8 cellular contexts compared by ENCODE assay signal in genomic region chr11:119533931-119534694, GRCh38.
DNase-seq lines count a peak whose midpoint lies in the region; ATAC-seq and TF ChIP-seq lines count a peak whose summit lies in the region.

No MANE protein-coding gene starts in this region.

- H3K4me2 ChIP-seq in PC-9: no peak overlapping the region

- no peaks in the 10 kb centered on the region for H3K9me2 ChIP-seq in PC-9 (ENCODE audit: insufficient read depth)

- no peaks in the 10 kb centered on the region for H3K4me1 ChIP-seq in PC-9 (replicated peaks; ENCODE audit: insufficient read depth)
- H3K4me1 ChIP-seq in transverse colon: peaks cover 0 to 6% (median 0%) of the 10 kb centered on the region in 4 donors

- no peak for TF ChIP-seq EP300 in transverse colon (IDR thresholded peaks at IDR 0.05; ENCODE audit: low read depth)

- H3K36me3 ChIP-seq in PC-9 (ENCODE audit: low read depth): no peaks in the 10 kb centered on the region
- H3K36me3 ChIP-seq in transverse colon: no peaks in the 10 kb centered on the region

- no peak for TF ChIP-seq POLR2A in transverse colon (IDR thresholded peaks at IDR 0.05)

- peak; percentile 16 for DNase-seq in Jurkat, Clone E6-1 (ENCODE audit: low read depth, low spot score)
- DNase-seq in PC-9: peak; percentile 49 to 74
- peak; percentile 19 for DNase-seq in activated T-helper 1 cell treated with anti-CD3 and anti-CD28 coated beads, Interleukin-12 subunit alpha, Interleukin-12 subunit beta, Interleukin-2, Interleukin-4 antibody, amounts not matched to agents 30 ng/mL and 10 ng/mL and 1 ng/mL, durations not matched to agents 14 hours and 24 hours and 36 hours (ENCODE audit: low spot score)
- peak; percentile 42 to 86 for DNase-seq in foreskin fibroblast
- DNase-seq in neural crest cell (ENCODE audit: low read depth, low spot score): peak; percentile 81
- peak; percentile 74 for DNase-seq in transverse colon

- no peak overlapping the region for H2AFZ ChIP-seq in PC-9

- CTCF ChIA-PET in PC-9 (lab: Charles Lee): interaction anchor here (0.5 to 0.7 kb wide), 3 partner anchors 47 to 129 kb away, joined by 3 to 5 read pairs (median 3); no protein-coding TSS in a partner anchor

- no peaks in the 10 kb centered on the region for H4K20me1 ChIP-seq in PC-9 (ENCODE audit: insufficient read depth)

- H3K36me3 Mint-ChIP-seq in activated T-helper 1 cell treated with anti-CD3 and anti-CD28 coated beads, Interleukin-12 subunit alpha, Interleukin-12 subunit beta, Interleukin-2, Interleukin-4 antibody, amounts not matched to agents 30 ng/mL and 10 ng/mL and 1 ng/mL, durations not matched to agents 14 hours and 24 hours and 36 hours (ENCODE audit: low read depth): no peaks in the 10 kb centered on the region
- no peaks in the 10 kb centered on the region for H3K36me3 Mint-ChIP-seq in neural crest cell (ENCODE audit: low read depth)

- H3K9me3 ChIP-seq in PC-9 (ENCODE audit: insufficient read depth, low read depth) (no peaks in the 10 kb centered on the region), transverse colon (no peaks in the 10 kb centered on the region)

- in situ Hi-C loops in transverse colon (cut with MboI; ENCODE audit: low pct_ligation_motif_present in 1 of 4, low pct_unique_long_range_greater_than_20kb in 1 of 4, low sequenced_read_pairs in 3 of 4): no loop called here

- peaks cover 9% of the 10 kb centered on the region for H3K27me3 Mint-ChIP-seq in activated T-helper 1 cell treated with anti-CD3 and anti-CD28 coated beads, Interleukin-12 subunit alpha, Interleukin-12 subunit beta, Interleukin-2, Interleukin-4 antibody, amounts not matched to agents 30 ng/mL and 10 ng/mL and 1 ng/mL, durations not matched to agents 14 hours and 24 hours and 36 hours (ENCODE audit: insufficient read depth)
- H3K27me3 Mint-ChIP-seq in neural crest cell (ENCODE audit: low read depth): no peaks in the 10 kb centered on the region

- H3K27ac Mint-ChIP-seq in activated T-helper 1 cell treated with anti-CD3 and anti-CD28 coated beads, Interleukin-12 subunit alpha, Interleukin-12 subunit beta, Interleukin-2, Interleukin-4 antibody, amounts not matched to agents 30 ng/mL and 10 ng/mL and 1 ng/mL, durations not matched to agents 14 hours and 24 hours and 36 hours: no peak overlapping the region
- H3K27ac Mint-ChIP-seq in neural crest cell (ENCODE audit: unreplicated experiment): no peak overlapping the region

- WGBS in transverse colon (ENCODE audit: low coverage in 1 of 2), 2 donors: 18 to 25% methylated on average over 2 to 12 of the region's 12 CpGs

- peak; percentile 92 for TF ChIP-seq CTCF in GM12873 (IDR thresholded peaks at IDR 0.05; ENCODE audit: insufficient read depth, low read depth, low read length, missing control alignments)
- peak; percentile 99 for TF ChIP-seq CTCF in PC-9 (conservative IDR thresholded peaks at IDR 0.05)
- peak; percentile 98 for TF ChIP-seq CTCF in foreskin fibroblast (IDR thresholded peaks at IDR 0.05; ENCODE audit: low read depth, low read length)
- peak; percentile 93 for TF ChIP-seq CTCF in neural crest cell (conservative IDR thresholded peaks at IDR 0.05)
- peak; percentile 68 to 89 (median 82) for TF ChIP-seq CTCF in transverse colon (IDR thresholded peaks at IDR 0.05)

- BruUV-seq in PC-9 (replicated peaks; lab: Mats Ljungman, UMichigan): no TSS peak

- H3K4me3 ChIP-seq in Jurkat, Clone E6-1 (ENCODE audit: low read length): no peak overlapping the region
- H3K4me3 ChIP-seq in PC-9 (no peak overlapping the region), foreskin fibroblast (ENCODE audit: low read depth in 1 of 2, low read length in 2 of 2) (no peak overlapping the region), transverse colon (no peak overlapping the region)

- no peaks in the 10 kb centered on the region for H3F3A ChIP-seq in PC-9 (ENCODE audit: insufficient read depth, low read depth)

- no peaks in the 10 kb centered on the region for H3K4me1 Mint-ChIP-seq in activated T-helper 1 cell treated with anti-CD3 and anti-CD28 coated beads, Interleukin-12 subunit alpha, Interleukin-12 subunit beta, Interleukin-2, Interleukin-4 antibody, amounts not matched to agents 30 ng/mL and 10 ng/mL and 1 ng/mL, durations not matched to agents 14 hours and 24 hours and 36 hours (ENCODE audit: low read depth)
- H3K4me1 Mint-ChIP-seq in neural crest cell: peaks cover 13% of the 10 kb centered on the region

- H3K27ac ChIP-seq in PC-9 (no peak overlapping the region), transverse colon (no peak overlapping the region)

- H3K4me3 Mint-ChIP-seq in activated T-helper 1 cell treated with anti-CD3 and anti-CD28 coated beads, Interleukin-12 subunit alpha, Interleukin-12 subunit beta, Interleukin-2, Interleukin-4 antibody, amounts not matched to agents 30 ng/mL and 10 ng/mL and 1 ng/mL, durations not matched to agents 14 hours and 24 hours and 36 hours: no peak overlapping the region
- H3K4me3 Mint-ChIP-seq in neural crest cell: no peak overlapping the region

- POLR2A ChIA-PET in PC-9 (lab: Charles Lee; ENCODE audit: unreplicated experiment): no interaction called here

- intact Hi-C loops in PC-9 (cut with micrococcal nuclease; ENCODE audit: unreplicated experiment): loop anchor here (5.0 to 10.0 kb wide), 3 partner anchors 52 to 108 kb away; no protein-coding TSS in a partner anchor
- intact Hi-C loops in activated T-helper 1 cell treated with anti-CD3 and anti-CD28 coated beads, Interleukin-12 subunit alpha, Interleukin-12 subunit beta, Interleukin-2, Interleukin-4 antibody, amounts not matched to agents 30 ng/mL and 10 ng/mL and 1 ng/mL, durations not matched to agents 14 hours and 24 hours and 36 hours (cut with micrococcal nuclease): loop anchor here (1.0 kb wide), 1 partner anchor 53 kb away; no protein-coding TSS in a partner anchor
- intact Hi-C loops in transverse colon (cut with DNase I; ENCODE audit: low total_unique reads): no loop called here

- ATAC-seq in HG03025 (IDR thresholded peaks at IDR 0.05; ENCODE audit: low FRiP score, unreplicated experiment): no peak

- no peaks in the 10 kb centered on the region for H3K79me2 ChIP-seq in PC-9 (ENCODE audit: low read depth)

- no peaks in the 10 kb centered on the region for H3K9me3 Mint-ChIP-seq in activated T-helper 1 cell treated with anti-CD3 and anti-CD28 coated beads, Interleukin-12 subunit alpha, Interleukin-12 subunit beta, Interleukin-2, Interleukin-4 antibody, amounts not matched to agents 30 ng/mL and 10 ng/mL and 1 ng/mL, durations not matched to agents 14 hours and 24 hours and 36 hours
- no peaks in the 10 kb centered on the region for H3K9me3 Mint-ChIP-seq in neural crest cell

- H3K27me3 ChIP-seq in PC-9 (ENCODE audit: insufficient read depth, low read depth) (peaks cover 34% of the 10 kb centered on the region), transverse colon (no peaks in the 10 kb centered on the region)

Comparison
In these comparisons a context has a peak if more than half of its experiments do, and no peak if none do; other contexts are left out.
1. DNase-seq: peak in every context shown above with its lines; median percentile 81 in neural crest cell; 74 in transverse colon; 64 in foreskin fibroblast; 62 in PC-9; 19 in activated T-helper 1 cell treated with anti-CD3 and anti-CD28 coated beads, Interleukin-12 subunit alpha, Interleukin-12 subunit beta, Interleukin-2, Interleukin-4 antibody, amounts not matched to agents 30 ng/mL and 10 ng/mL and 1 ng/mL, durations not matched to agents 14 hours and 24 hours and 36 hours; 16 in Jurkat, Clone E6-1.